Comparison of ENCODE assay signal across 11 cellular contexts in the genomic region with DNA sequence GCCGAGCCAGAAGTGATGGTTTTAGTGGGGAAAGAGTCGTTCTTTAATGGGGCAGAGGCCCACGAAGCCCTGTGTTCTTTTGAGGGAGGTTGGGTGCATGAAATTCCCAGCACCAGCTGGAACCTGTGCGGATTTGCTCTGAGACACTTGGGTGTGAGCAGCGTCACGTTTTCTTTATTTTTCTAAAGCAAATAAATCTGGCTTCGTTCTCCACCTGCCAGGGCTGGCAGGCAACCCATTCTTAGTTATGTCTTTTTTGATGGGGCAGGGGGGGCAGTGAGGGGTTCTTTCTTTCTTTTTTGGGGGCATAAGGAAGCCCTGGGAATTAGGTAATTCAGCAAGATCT.
A peak's percentile ranks its signal among the peaks of the same experiment; 100 is the strongest.
DNase-seq lines count a peak whose midpoint lies in the region; ATAC-seq and TF ChIP-seq lines count a peak whose summit lies in the region.
"Had no signal": no experiment of that assay in that cellular context is flagged by ENCODE, and none has a peak within 500 bp of the region (broad histone marks: within the 10 kb centered on the region; RNA-seq: fewer than 3 reads in every experiment).

No MANE protein-coding gene starts in this region.

- H3K36me3 Mint-ChIP-seq in activated CD4-positive, alpha-beta T cell treated with anti-CD3 and anti-CD28 coated beads, Interleukin-2, amount 10 ng/mL, durations not matched to agents 7 days and 5 days (ENCODE audit: low read depth): no peaks in the 10 kb centered on the region
- H3K36me3 Mint-ChIP-seq: activated naive CD4-positive, alpha-beta T cell treated with anti-CD3 and anti-CD28 coated beads, Interleukin-2, amount 10 ng/mL, durations not matched to agents 7 days and 5 days had no signal

- DNase-seq in NCI-H510A (lab: John Stamatoyannopoulos, UW) (peak; percentile 21), esophagus squamous epithelium (lab: John Stamatoyannopoulos, UW) (no peak)
- DNase-seq in activated CD4-positive, alpha-beta T cell treated with anti-CD3 and anti-CD28 coated beads, Interleukin-2, amount 10 ng/mL, durations not matched to agents 7 days and 5 days: no peak
- DNase-seq: activated CD4-positive, alpha-beta T cell treated with anti-CD3 and anti-CD28 coated beads for 1 hour; activated naive CD4-positive, alpha-beta T cell treated with anti-CD3 and anti-CD28 coated beads, Interleukin-2, amount 10 ng/mL, durations not matched to agents 7 days and 5 days; KG1; RPMI8226 had no signal

- no peak overlapping the region for H3K27ac Mint-ChIP-seq in activated CD4-positive, alpha-beta T cell treated with anti-CD3 and anti-CD28 coated beads, Interleukin-2, amount 10 ng/mL, durations not matched to agents 7 days and 5 days
- H3K27ac Mint-ChIP-seq: activated naive CD4-positive, alpha-beta T cell treated with anti-CD3 and anti-CD28 coated beads, Interleukin-2, amount 10 ng/mL, durations not matched to agents 7 days and 5 days had no signal

- H3K4me2 ChIP-seq in skeletal muscle satellite cell (ENCODE audit: low read length): peak overlapping the region; percentile 77

- H3K36me3 ChIP-seq in HEK293 (ENCODE audit: control insufficient read depth in 2 of 2, insufficient read depth in 1 of 2, low read length in 2 of 2): no peaks in the 10 kb centered on the region
- H3K36me3 ChIP-seq in esophagus squamous epithelium: no peaks in the 10 kb centered on the region
- no peaks in the 10 kb centered on the region for H3K36me3 ChIP-seq in skeletal muscle satellite cell (ENCODE audit: insufficient read depth, low read length)

- POLR2A ChIA-PET in HEK293 (lab: Yijun Ruan, JAX): interaction anchor here (0.7 to 1.1 kb wide), 5 partner anchors 8 to 1343 kb away, joined by 3 to 6 read pairs (median 4); no protein-coding TSS in a partner anchor
- POLR2A ChIA-PET in activated CD4-positive, alpha-beta T cell treated with anti-CD3 and anti-CD28 coated beads, Interleukin-2, amount 10 ng/mL, durations not matched to agents 7 days and 5 days (lab: Charles Lee): no interaction called here

- peak overlapping the region; percentile 73 for H3K27ac ChIP-seq in HEK293 (ENCODE audit: extremely low read depth, low read depth, low read length)
- peak overlapping the region in 3 of 4 donors; percentile 29 to 71 (median 69) for H3K27ac ChIP-seq in esophagus squamous epithelium

- H3K9me3 ChIP-seq in HEK293 (ENCODE audit: control insufficient read depth, insufficient read depth, low read depth, low read length) (no peaks in the 10 kb centered on the region), esophagus squamous epithelium (no peaks in the 10 kb centered on the region), skeletal muscle satellite cell (replicated peaks; ENCODE audit: low read length) (no peaks in the 10 kb centered on the region)

- H3K4me1 ChIP-seq in HEK293 (ENCODE audit: control insufficient read depth, insufficient read depth, low read length): peaks cover 14% of the 10 kb centered on the region
- H3K4me1 ChIP-seq in esophagus squamous epithelium: peaks cover 0 to 20% (median 6%) of the 10 kb centered on the region in 3 donors
- H3K4me1 ChIP-seq in skeletal muscle satellite cell (ENCODE audit: control insufficient read depth, insufficient read depth, low read length): peaks cover 21% of the 10 kb centered on the region

- ATAC-seq in GM21786 (IDR thresholded peaks at IDR 0.05; ENCODE audit: unreplicated experiment) (no peak), GM19328 (IDR thresholded peaks at IDR 0.05; ENCODE audit: unreplicated experiment) (no peak)

- no peaks in the 10 kb centered on the region for H3K4me1 Mint-ChIP-seq in activated CD4-positive, alpha-beta T cell treated with anti-CD3 and anti-CD28 coated beads, Interleukin-2, amount 10 ng/mL, durations not matched to agents 7 days and 5 days
- H3K4me1 Mint-ChIP-seq: activated naive CD4-positive, alpha-beta T cell treated with anti-CD3 and anti-CD28 coated beads, Interleukin-2, amount 10 ng/mL, durations not matched to agents 7 days and 5 days had no signal

- WGBS in esophagus squamous epithelium, 2 donors: 30 to 42% methylated on average over 7 of the region's 7 CpGs

- H3K9me3 Mint-ChIP-seq in activated CD4-positive, alpha-beta T cell treated with anti-CD3 and anti-CD28 coated beads, Interleukin-2, amount 10 ng/mL, durations not matched to agents 7 days and 5 days: no peaks in the 10 kb centered on the region
- H3K9me3 Mint-ChIP-seq: activated naive CD4-positive, alpha-beta T cell treated with anti-CD3 and anti-CD28 coated beads, Interleukin-2, amount 10 ng/mL, durations not matched to agents 7 days and 5 days had no signal

- H3K4me3 ChIP-seq in HEK293 (ENCODE audit: low read depth, low read length) (peak overlapping the region; percentile 16), esophagus squamous epithelium (peak overlapping the region in 1 of 4 donors; percentile 40), skeletal muscle satellite cell (ENCODE audit: low read length) (peak overlapping the region; percentile 50)

- CTCF ChIA-PET in HEK293 (lab: Yijun Ruan, JAX): interaction anchor here (0.5 to 0.7 kb wide), 3 partner anchors 146 to 570 kb away, joined by 3 to 5 read pairs (median 3); no protein-coding TSS in a partner anchor
- CTCF ChIA-PET in activated CD4-positive, alpha-beta T cell treated with anti-CD3 and anti-CD28 coated beads, Interleukin-2, amount 10 ng/mL, durations not matched to agents 7 days and 5 days (lab: Charles Lee): no interaction called here

- peaks cover 0 to 7% (median 0%) of the 10 kb centered on the region in 4 donors for H3K27me3 ChIP-seq in esophagus squamous epithelium
- no peaks in the 10 kb centered on the region for H3K27me3 ChIP-seq in skeletal muscle satellite cell (ENCODE audit: control insufficient read depth, insufficient read depth, low read length)

- peaks cover 4% of the 10 kb centered on the region for H3K27me3 Mint-ChIP-seq in activated CD4-positive, alpha-beta T cell treated with anti-CD3 and anti-CD28 coated beads, Interleukin-2, amount 10 ng/mL, durations not matched to agents 7 days and 5 days
- H3K27me3 Mint-ChIP-seq: activated naive CD4-positive, alpha-beta T cell treated with anti-CD3 and anti-CD28 coated beads, Interleukin-2, amount 10 ng/mL, durations not matched to agents 7 days and 5 days had no signal

- TF ChIP-seq POLR2A in esophagus squamous epithelium (IDR thresholded peaks at IDR 0.05): no peak

- no peak for TF ChIP-seq CTCF in HEK293 (tag by site-specific recombination; IDR thresholded peaks at IDR 0.05)
- no peak for TF ChIP-seq CTCF in esophagus squamous epithelium (IDR thresholded peaks at IDR 0.05)

- peak overlapping the region; percentile 39 for H3K9ac ChIP-seq in skeletal muscle satellite cell (ENCODE audit: low read depth, low read length)

- no peak overlapping the region for H3K4me3 Mint-ChIP-seq in activated CD4-positive, alpha-beta T cell treated with anti-CD3 and anti-CD28 coated beads, Interleukin-2, amount 10 ng/mL, durations not matched to agents 7 days and 5 days
- H3K4me3 Mint-ChIP-seq: activated naive CD4-positive, alpha-beta T cell treated with anti-CD3 and anti-CD28 coated beads, Interleukin-2, amount 10 ng/mL, durations not matched to agents 7 days and 5 days had no signal

- intact Hi-C loops in esophagus squamous epithelium (cut with DNase I): no loop called here

TF ChIP-seq in HEK293, 187 proteins besides CTCF, POLR2A, EP300 and RAD21 (continues in another document):
- TF ChIP-seq ZNF341 (tag by site-specific recombination; IDR thresholded peaks at IDR 0.05; ENCODE audit: low read depth): 0 out of 2 replicates have a peak, but pooled peaks have one; percentile 2
- no peak for TF ChIP-seq PRDM1 (tag by site-specific recombination; IDR thresholded peaks at IDR 0.05)
- no peak for TF ChIP-seq ZNF138 (tag by site-specific recombination; IDR thresholded peaks at IDR 0.05; ENCODE audit: borderline replicate concordance)
- peak; percentile 14; the same call in 1 of the 2 replicates for TF ChIP-seq ZXDB (tag by site-specific recombination; IDR thresholded peaks at IDR 0.05)
- TF ChIP-seq ZNF561 (tag by site-specific recombination; IDR thresholded peaks at IDR 0.05; ENCODE audit: borderline replicate concordance): no peak
- TF ChIP-seq ZNF777 (tag by site-specific recombination; IDR thresholded peaks at IDR 0.05; ENCODE audit: borderline replicate concordance): no peak
- peak; percentile 12; the same call in 1 of the 2 replicates for TF ChIP-seq SP7 (tag by site-specific recombination; IDR thresholded peaks at IDR 0.05)
- TF ChIP-seq ZBTB7A (tag by site-specific recombination; IDR thresholded peaks at IDR 0.05; ENCODE audit: low read depth): no peak
- 0 out of 2 replicates have a peak, but pooled peaks have one; percentile 6 for TF ChIP-seq WT1 (tag by site-specific recombination; IDR thresholded peaks at IDR 0.05)
- TF ChIP-seq ZNF133 (tag by site-specific recombination; IDR thresholded peaks at IDR 0.05): no peak
- TF ChIP-seq, protein P1, sequence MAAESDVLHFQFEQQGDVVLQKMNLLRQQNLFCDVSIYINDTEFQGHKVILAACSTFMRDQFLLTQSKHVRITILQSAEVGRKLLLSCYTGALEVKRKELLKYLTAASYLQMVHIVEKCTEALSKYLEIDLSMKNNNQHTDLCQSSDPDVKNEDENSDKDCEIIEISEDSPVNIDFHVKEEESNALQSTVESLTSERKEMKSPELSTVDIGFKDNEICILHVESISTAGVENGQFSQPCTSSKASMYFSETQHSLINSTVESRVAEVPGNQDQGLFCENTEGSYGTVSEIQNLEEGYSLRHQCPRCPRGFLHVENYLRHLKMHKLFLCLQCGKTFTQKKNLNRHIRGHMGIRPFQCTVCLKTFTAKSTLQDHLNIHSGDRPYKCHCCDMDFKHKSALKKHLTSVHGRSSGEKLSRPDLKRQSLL (tag by site-specific recombination; IDR thresholded peaks at IDR 0.05): no peak; the same call in 1 of the 2 replicates
- TF ChIP-seq ZNF214 (tag by site-specific recombination; IDR thresholded peaks at IDR 0.05; ENCODE audit: borderline replicate concordance): no peak
- TF ChIP-seq ZNF626 (tag by site-specific recombination; IDR thresholded peaks at IDR 0.05): no peak
- TF ChIP-seq ZNF654 (tag by site-specific recombination; IDR thresholded peaks at IDR 0.05; ENCODE audit: low read depth): no peak
- no peak for TF ChIP-seq ZNF629 (tag by site-specific recombination; IDR thresholded peaks at IDR 0.05)
- no peak for TF ChIP-seq ZNF416 (tag by site-specific recombination; IDR thresholded peaks at IDR 0.05)
- no peak for TF ChIP-seq ZNF76 (tag by site-specific recombination; IDR thresholded peaks at IDR 0.05; ENCODE audit: borderline replicate concordance, low read depth)
